1 cellular context compared by ENCODE assay signal in the genomic region with DNA sequence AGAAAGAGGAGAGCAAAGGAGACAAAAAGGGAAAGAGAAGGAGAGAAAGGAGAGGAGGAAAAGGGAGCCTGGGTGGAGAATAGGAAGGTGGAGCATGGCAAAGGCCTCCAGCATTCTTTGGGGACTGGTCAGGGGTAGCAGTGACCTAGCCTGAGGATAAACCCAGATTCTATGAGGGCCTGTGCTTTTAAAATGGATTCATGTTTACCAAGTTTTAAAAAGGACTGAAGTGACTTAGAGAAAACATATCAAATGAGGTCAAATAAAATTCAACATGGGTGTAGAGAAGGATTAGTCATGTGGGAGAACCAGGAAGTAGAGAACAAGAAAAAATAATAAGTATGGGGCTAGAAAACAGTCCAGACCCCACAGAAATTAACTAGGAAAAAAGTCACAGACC.
TF ChIP-seq lines count a peak whose summit lies in the region.

No MANE protein-coding gene starts in this region.

TF ChIP-seq in WTC11, 78 proteins besides CTCF, POLR2A, EP300 and RAD21 (continued from another document):
- TF ChIP-seq, protein P1, sequence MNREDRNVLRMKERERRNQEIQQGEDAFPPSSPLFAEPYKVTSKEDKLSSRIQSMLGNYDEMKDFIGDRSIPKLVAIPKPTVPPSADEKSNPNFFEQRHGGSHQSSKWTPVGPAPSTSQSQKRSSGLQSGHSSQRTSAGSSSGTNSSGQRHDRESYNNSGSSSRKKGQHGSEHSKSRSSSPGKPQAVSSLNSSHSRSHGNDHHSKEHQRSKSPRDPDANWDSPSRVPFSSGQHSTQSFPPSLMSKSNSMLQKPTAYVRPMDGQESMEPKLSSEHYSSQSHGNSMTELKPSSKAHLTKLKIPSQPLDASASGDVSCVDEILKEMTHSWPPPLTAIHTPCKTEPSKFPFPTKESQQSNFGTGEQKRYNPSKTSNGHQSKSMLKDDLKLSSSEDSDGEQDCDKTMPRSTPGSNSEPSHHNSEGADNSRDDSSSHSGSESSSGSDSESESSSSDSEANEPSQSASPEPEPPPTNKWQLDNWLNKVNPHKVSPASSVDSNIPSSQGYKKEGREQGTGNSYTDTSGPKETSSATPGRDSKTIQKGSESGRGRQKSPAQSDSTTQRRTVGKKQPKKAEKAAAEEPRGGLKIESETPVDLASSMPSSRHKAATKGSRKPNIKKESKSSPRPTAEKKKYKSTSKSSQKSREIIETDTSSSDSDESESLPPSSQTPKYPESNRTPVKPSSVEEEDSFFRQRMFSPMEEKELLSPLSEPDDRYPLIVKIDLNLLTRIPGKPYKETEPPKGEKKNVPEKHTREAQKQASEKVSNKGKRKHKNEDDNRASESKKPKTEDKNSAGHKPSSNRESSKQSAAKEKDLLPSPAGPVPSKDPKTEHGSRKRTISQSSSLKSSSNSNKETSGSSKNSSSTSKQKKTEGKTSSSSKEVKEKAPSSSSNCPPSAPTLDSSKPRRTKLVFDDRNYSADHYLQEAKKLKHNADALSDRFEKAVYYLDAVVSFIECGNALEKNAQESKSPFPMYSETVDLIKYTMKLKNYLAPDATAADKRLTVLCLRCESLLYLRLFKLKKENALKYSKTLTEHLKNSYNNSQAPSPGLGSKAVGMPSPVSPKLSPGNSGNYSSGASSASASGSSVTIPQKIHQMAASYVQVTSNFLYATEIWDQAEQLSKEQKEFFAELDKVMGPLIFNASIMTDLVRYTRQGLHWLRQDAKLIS (CRISPR knock-in tag; IDR thresholded peaks at IDR 0.05; ENCODE audit: borderline replicate concordance), result no peak
- TF ChIP-seq SOX15 (CRISPR knock-in tag; IDR thresholded peaks at IDR 0.05), result no peak
- TF ChIP-seq JAZF1 (CRISPR knock-in tag; IDR thresholded peaks at IDR 0.05), result no peak
- TF ChIP-seq, protein P2, sequence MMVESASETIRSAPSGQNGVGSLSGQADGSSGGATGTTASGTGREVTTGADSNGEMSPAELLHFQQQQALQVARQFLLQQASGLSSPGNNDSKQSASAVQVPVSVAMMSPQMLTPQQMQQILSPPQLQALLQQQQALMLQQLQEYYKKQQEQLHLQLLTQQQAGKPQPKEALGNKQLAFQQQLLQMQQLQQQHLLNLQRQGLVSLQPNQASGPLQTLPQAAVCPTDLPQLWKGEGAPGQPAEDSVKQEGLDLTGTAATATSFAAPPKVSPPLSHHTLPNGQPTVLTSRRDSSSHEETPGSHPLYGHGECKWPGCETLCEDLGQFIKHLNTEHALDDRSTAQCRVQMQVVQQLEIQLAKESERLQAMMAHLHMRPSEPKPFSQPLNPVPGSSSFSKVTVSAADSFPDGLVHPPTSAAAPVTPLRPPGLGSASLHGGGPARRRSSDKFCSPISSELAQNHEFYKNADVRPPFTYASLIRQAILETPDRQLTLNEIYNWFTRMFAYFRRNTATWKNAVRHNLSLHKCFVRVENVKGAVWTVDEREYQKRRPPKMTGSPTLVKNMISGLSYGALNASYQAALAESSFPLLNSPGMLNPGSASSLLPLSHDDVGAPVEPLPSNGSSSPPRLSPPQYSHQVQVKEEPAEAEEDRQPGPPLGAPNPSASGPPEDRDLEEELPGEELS (CRISPR knock-in tag; IDR thresholded peaks at IDR 0.05), result no peak
- TF ChIP-seq TP53 (CRISPR knock-in tag; IDR thresholded peaks at IDR 0.05), result no peak
- TF ChIP-seq, protein P3, sequence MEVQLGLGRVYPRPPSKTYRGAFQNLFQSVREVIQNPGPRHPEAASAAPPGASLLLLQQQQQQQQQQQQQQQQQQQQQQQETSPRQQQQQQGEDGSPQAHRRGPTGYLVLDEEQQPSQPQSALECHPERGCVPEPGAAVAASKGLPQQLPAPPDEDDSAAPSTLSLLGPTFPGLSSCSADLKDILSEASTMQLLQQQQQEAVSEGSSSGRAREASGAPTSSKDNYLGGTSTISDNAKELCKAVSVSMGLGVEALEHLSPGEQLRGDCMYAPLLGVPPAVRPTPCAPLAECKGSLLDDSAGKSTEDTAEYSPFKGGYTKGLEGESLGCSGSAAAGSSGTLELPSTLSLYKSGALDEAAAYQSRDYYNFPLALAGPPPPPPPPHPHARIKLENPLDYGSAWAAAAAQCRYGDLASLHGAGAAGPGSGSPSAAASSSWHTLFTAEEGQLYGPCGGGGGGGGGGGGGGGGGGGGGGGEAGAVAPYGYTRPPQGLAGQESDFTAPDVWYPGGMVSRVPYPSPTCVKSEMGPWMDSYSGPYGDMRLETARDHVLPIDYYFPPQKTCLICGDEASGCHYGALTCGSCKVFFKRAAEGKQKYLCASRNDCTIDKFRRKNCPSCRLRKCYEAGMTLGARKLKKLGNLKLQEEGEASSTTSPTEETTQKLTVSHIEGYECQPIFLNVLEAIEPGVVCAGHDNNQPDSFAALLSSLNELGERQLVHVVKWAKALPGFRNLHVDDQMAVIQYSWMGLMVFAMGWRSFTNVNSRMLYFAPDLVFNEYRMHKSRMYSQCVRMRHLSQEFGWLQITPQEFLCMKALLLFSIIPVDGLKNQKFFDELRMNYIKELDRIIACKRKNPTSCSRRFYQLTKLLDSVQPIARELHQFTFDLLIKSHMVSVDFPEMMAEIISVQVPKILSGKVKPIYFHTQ (CRISPR knock-in tag; IDR thresholded peaks at IDR 0.05), result no peak
- TF ChIP-seq RELA (CRISPR knock-in tag; IDR thresholded peaks at IDR 0.05; ENCODE audit: borderline replicate concordance), result no peak
- TF ChIP-seq ELF4 (CRISPR knock-in tag; IDR thresholded peaks at IDR 0.05; ENCODE audit: low read depth), result no peak
- TF ChIP-seq, protein P4, sequence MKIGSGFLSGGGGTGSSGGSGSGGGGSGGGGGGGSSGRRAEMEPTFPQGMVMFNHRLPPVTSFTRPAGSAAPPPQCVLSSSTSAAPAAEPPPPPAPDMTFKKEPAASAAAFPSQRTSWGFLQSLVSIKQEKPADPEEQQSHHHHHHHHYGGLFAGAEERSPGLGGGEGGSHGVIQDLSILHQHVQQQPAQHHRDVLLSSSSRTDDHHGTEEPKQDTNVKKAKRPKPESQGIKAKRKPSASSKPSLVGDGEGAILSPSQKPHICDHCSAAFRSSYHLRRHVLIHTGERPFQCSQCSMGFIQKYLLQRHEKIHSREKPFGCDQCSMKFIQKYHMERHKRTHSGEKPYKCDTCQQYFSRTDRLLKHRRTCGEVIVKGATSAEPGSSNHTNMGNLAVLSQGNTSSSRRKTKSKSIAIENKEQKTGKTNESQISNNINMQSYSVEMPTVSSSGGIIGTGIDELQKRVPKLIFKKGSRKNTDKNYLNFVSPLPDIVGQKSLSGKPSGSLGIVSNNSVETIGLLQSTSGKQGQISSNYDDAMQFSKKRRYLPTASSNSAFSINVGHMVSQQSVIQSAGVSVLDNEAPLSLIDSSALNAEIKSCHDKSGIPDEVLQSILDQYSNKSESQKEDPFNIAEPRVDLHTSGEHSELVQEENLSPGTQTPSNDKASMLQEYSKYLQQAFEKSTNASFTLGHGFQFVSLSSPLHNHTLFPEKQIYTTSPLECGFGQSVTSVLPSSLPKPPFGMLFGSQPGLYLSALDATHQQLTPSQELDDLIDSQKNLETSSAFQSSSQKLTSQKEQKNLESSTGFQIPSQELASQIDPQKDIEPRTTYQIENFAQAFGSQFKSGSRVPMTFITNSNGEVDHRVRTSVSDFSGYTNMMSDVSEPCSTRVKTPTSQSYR (CRISPR knock-in tag; IDR thresholded peaks at IDR 0.05), result no peak
